In genomic region chr1:185401019-185401418, GRCh38 we compare ENCODE assay signal across 1 cellular context.
TF ChIP-seq lines count a peak whose summit lies in the region.

No MANE protein-coding gene starts in this region.

TF ChIP-seq in HepG2, 621 proteins besides CTCF, POLR2A, EP300 and RAD21 (continued from another document):
- no peak for TF ChIP-seq CHD4 (IDR thresholded peaks at IDR 0.05; ENCODE audit: borderline replicate concordance, low read length)
- TF ChIP-seq ATF7 (IDR thresholded peaks at IDR 0.05): no peak
- no peak for TF ChIP-seq ATF7 (CRISPR knock-in tag; IDR thresholded peaks at IDR 0.05)
- no peak for TF ChIP-seq ATRX (CRISPR knock-in tag; IDR thresholded peaks at IDR 0.05; ENCODE audit: borderline replicate concordance)
- no peak for TF ChIP-seq ZNF280D (CRISPR knock-in tag; IDR thresholded peaks at IDR 0.05)
- no peak for TF ChIP-seq MAZ (IDR thresholded peaks at IDR 0.05; ENCODE audit: borderline replicate concordance, low read depth, low read length)
- no peak for TF ChIP-seq MAZ (CRISPR knock-in tag; IDR thresholded peaks at IDR 0.05; ENCODE audit: low read depth)
- TF ChIP-seq ZNF83 (CRISPR knock-in tag; IDR thresholded peaks at IDR 0.05; ENCODE audit: borderline replicate concordance): no peak
- TF ChIP-seq ZNF251 (CRISPR knock-in tag; IDR thresholded peaks at IDR 0.05): no peak
- TF ChIP-seq ZNF441 (CRISPR knock-in tag; IDR thresholded peaks at IDR 0.05; ENCODE audit: borderline replicate concordance): no peak
- TF ChIP-seq ZNF562 (CRISPR knock-in tag; IDR thresholded peaks at IDR 0.05; ENCODE audit: borderline replicate concordance): no peak
- TF ChIP-seq ZBTB46 (CRISPR knock-in tag; IDR thresholded peaks at IDR 0.05; ENCODE audit: borderline replicate concordance): no peak
- no peak for TF ChIP-seq ZC3H13 (CRISPR knock-in tag; IDR thresholded peaks at IDR 0.05)
- no peak for TF ChIP-seq ZNF3 (CRISPR knock-in tag; IDR thresholded peaks at IDR 0.05)
- TF ChIP-seq ZNF883 (CRISPR knock-in tag; IDR thresholded peaks at IDR 0.05; ENCODE audit: not compliant biosample characterization): no peak
- no peak for TF ChIP-seq PHF8 (CRISPR knock-in tag; IDR thresholded peaks at IDR 0.05)
